In genomic region chr2:128809880-128810279, GRCh38 we compare ENCODE assay signal across 24 cellular contexts.
"Had no signal": no experiment of that assay in that cellular context is flagged by ENCODE, and none has a peak within 500 bp of the region (broad histone marks: within the 10 kb centered on the region; RNA-seq: fewer than 3 reads in every experiment).

No MANE protein-coding gene starts in this region.

- H3K36me3 Mint-ChIP-seq: activated CD4-positive, alpha-beta memory T cell treated with anti-CD3 and anti-CD28 coated beads for 36 hours had no signal

- H3K9me3 Mint-ChIP-seq: activated CD4-positive, alpha-beta T cell treated with anti-CD3 and anti-CD28 coated beads, Interleukin-2, amount 10 ng/mL, durations not matched to agents 24 days and 14 days; activated T-helper 17 cell treated with anti-CD3 and anti-CD28 coated beads, Interleukin-2, amount 50 U/mL, for 72 hours had no signal

- H3K4me1 Mint-ChIP-seq: activated CD4-positive, alpha-beta T cell treated with anti-CD3 and anti-CD28 coated beads, Interleukin-2, amount 10 ng/mL, durations not matched to agents 24 days and 14 days; activated T-helper 17 cell treated with anti-CD3 and anti-CD28 coated beads, Interleukin-2, amount 50 U/mL, for 72 hours had no signal

- H3K4me1 ChIP-seq: left lung, lower lobe of right lung, prostate gland, sigmoid colon, stomach, tibial artery had no signal

- H3K36me3 ChIP-seq: brain microvascular endothelial cell, heart left ventricle, left lung, lower lobe of right lung, neutrophil, ovary, prostate gland, sigmoid colon, stomach, tibial artery had no signal

- H3K27ac ChIP-seq: brain microvascular endothelial cell, heart left ventricle, left lung, lower lobe of right lung, neutrophil, ovary, prostate gland, sigmoid colon, stomach, tibial artery had no signal

- FAIRE-seq: astrocyte had no signal

- H3K27ac Mint-ChIP-seq: activated CD4-positive, alpha-beta memory T cell treated with anti-CD3 and anti-CD28 coated beads for 36 hours; activated CD4-positive, alpha-beta T cell treated with anti-CD3 and anti-CD28 coated beads, Interleukin-2, amount 10 ng/mL, durations not matched to agents 24 days and 14 days; activated T-helper 17 cell treated with anti-CD3 and anti-CD28 coated beads, Interleukin-2, amount 50 U/mL, for 72 hours; nephron progenitor cell; stimulated activated naive B cell treated with anti-CD40 and anti-IgM and Interleukin-4, amounts not matched to agents 10 μg/mL and 1 μg/mL and 100 μg/mL, for 72 hours had no signal

- H3K4me3 ChIP-seq: heart left ventricle, left lung, lower lobe of right lung, ovary, prostate gland, sigmoid colon, stomach, tibial artery had no signal

- ATAC-seq: activated T-cell treated with anti-CD3 and anti-CD28 coated beads, Interleukin-2, amount 50 U/mL, for 4 hours; activated T-helper 17 cell treated with anti-CD3 and anti-CD28 coated beads, Interleukin-2, amount 50 U/mL, for 72 hours; lower lobe of right lung; stimulated activated naive B cell treated with anti-CD40 and anti-IgM and Interleukin-4, amounts not matched to agents 10 μg/mL and 1 μg/mL and 100 μg/mL, for 72 hours had no signal

- H3K9me3 ChIP-seq: lower lobe of right lung, neutrophil, ovary, prostate gland, sigmoid colon, tibial artery had no signal

- H3K27me3 ChIP-seq: brain microvascular endothelial cell, left lung, neutrophil, ovary, sigmoid colon, tibial artery had no signal

- H3K27me3 Mint-ChIP-seq: activated CD4-positive, alpha-beta memory T cell treated with anti-CD3 and anti-CD28 coated beads for 36 hours; activated CD4-positive, alpha-beta T cell treated with anti-CD3 and anti-CD28 coated beads, Interleukin-2, amount 10 ng/mL, durations not matched to agents 24 days and 14 days had no signal

- H3K4me3 Mint-ChIP-seq: activated CD4-positive, alpha-beta memory T cell treated with anti-CD3 and anti-CD28 coated beads for 36 hours; activated CD4-positive, alpha-beta T cell treated with anti-CD3 and anti-CD28 coated beads, Interleukin-2, amount 10 ng/mL, durations not matched to agents 24 days and 14 days; activated T-cell treated with anti-CD3 and anti-CD28 coated beads, Interleukin-2, amount 50 U/mL, for 4 hours; activated T-helper 17 cell treated with anti-CD3 and anti-CD28 coated beads, Interleukin-2, amount 50 U/mL, for 72 hours; nephron progenitor cell; stimulated activated naive B cell treated with anti-CD40 and anti-IgM and Interleukin-4, amounts not matched to agents 10 μg/mL and 1 μg/mL and 100 μg/mL, for 72 hours had no signal

- DNase-seq: activated CD4-positive, alpha-beta memory T cell treated with anti-CD3 and anti-CD28 coated beads for 36 hours; activated CD4-positive, alpha-beta T cell treated with anti-CD3 and anti-CD28 coated beads, Interleukin-2, amount 10 ng/mL, durations not matched to agents 24 days and 14 days; activated CD4-positive, CD25-positive, alpha-beta regulatory T cell treated with anti-CD3 and anti-CD28 coated beads, Interleukin-2, amount 50 U/mL, for 72 hours; activated gamma-delta T cell treated with Interleukin-2 at 50 U/mL for 16 hours; activated naive CD4-positive, alpha-beta T cell treated with anti-CD3 and anti-CD28 coated beads, Interleukin-2, amount 50 U/mL, for 16 hours; activated T-cell treated with anti-CD3 and anti-CD28 coated beads, Interleukin-2, amount 50 U/mL, for 4 hours; amniotic stem cell; central memory CD4-positive, alpha-beta T cell; heart left ventricle; left lung; lower lobe of right lung; nephron progenitor cell; ovary; sigmoid colon; stimulated activated CD4-positive, alpha-beta T cell treated with anti-CD3 and anti-CD28 coated beads, Interleukin-15, amount 100 ng/mL, for 24 hours; stimulated activated CD4-positive, alpha-beta T cell treated with anti-CD3 and anti-CD28 coated beads, Interleukin-2, amount 100 ng/mL, for 24 hours; stimulated activated naive B cell treated with anti-CD40 and anti-IgM and Interleukin-4, amounts not matched to agents 10 μg/mL and 1 μg/mL and 100 μg/mL, for 72 hours; stomach; tibial artery had no signal
